26 cellular contexts compared by ENCODE assay signal in genomic region chr2:191516260-191516659, GRCh38.
"Had no signal": no experiment of that assay in that cellular context is flagged by ENCODE, and none has a peak within 500 bp of the region (broad histone marks: within the 10 kb centered on the region; RNA-seq: fewer than 3 reads in every experiment).

No MANE protein-coding gene starts in this region.

- ATAC-seq: activated CD4-positive, alpha-beta T cell treated with anti-CD3 and anti-CD28 coated beads for 36 hours; activated CD8-positive, alpha-beta memory T cell treated with anti-CD3 and anti-CD28 coated beads, Interleukin-2, amount 10 ng/mL, durations not matched to agents 7 days and 5 days; activated CD8-positive, alpha-beta T cell treated with anti-CD3 and anti-CD28 coated beads, Interleukin-2, amount 10 ng/mL, durations not matched to agents 7 days and 5 days; activated naive CD8-positive, alpha-beta T cell treated with anti-CD3 and anti-CD28 coated beads, Interleukin-2, amount 50 U/mL, for 24 hours; gastroesophageal sphincter; naive thymus-derived CD4-positive, alpha-beta T cell; pancreas; stimulated activated memory B cell treated with anti-CD40 and anti-IgM and Interleukin-4, amounts not matched to agents 10 μg/mL and 1 μg/mL and 100 μg/mL, for 72 hours; stimulated activated naive CD8-positive, alpha-beta T cell treated with anti-CD3 and anti-CD28 coated beads, Interleukin-15, amount 100 ng/mL, for 72 hours had no signal

- H3K4me1 ChIP-seq: pancreas, vagina had no signal

- H3K9me3 ChIP-seq: esophagus muscularis mucosa, gastroesophageal sphincter, pancreas, vagina had no signal

- H3K36me3 ChIP-seq: esophagus muscularis mucosa, gastroesophageal sphincter, pancreas, vagina had no signal

- H3K27ac ChIP-seq: esophagus muscularis mucosa, gastroesophageal sphincter, pancreas, vagina had no signal

- H3K27me3 ChIP-seq: esophagus muscularis mucosa, gastroesophageal sphincter, pancreas, vagina had no signal

- H3K4me3 ChIP-seq: esophagus muscularis mucosa, gastroesophageal sphincter, pancreas, vagina had no signal

- FAIRE-seq: bronchial epithelial cell, keratinocyte, pancreas had no signal

- DNase-seq: activated B cell treated with CpG ODN at 0.5 μM for 24 hours; activated CD4-positive, alpha-beta T cell treated with anti-CD3 and anti-CD28 coated beads for 36 hours; activated CD8-positive, alpha-beta memory T cell treated with anti-CD3 and anti-CD28 coated beads, Interleukin-2, amount 10 ng/mL, durations not matched to agents 7 days and 5 days; activated CD8-positive, alpha-beta T cell treated with anti-CD3 and anti-CD28 coated beads, Interleukin-2, amount 10 ng/mL, durations not matched to agents 7 days and 5 days; activated naive CD8-positive, alpha-beta T cell treated with anti-CD3 and anti-CD28 coated beads, Interleukin-2, amount 50 U/mL, for 24 hours; activated T-cell treated with anti-CD3 and anti-CD28 coated beads, Interleukin-2, amount 50 U/mL, for 48 hours; dermis blood vessel endothelial cell; effector CD4-positive, alpha-beta T cell; hippocampal formation; left cardiac atrium; mammary epithelial cell; naive thymus-derived CD4-positive, alpha-beta T cell; pancreas; right cardiac atrium; stimulated activated CD4-positive, alpha-beta T cell treated with anti-CD3 and anti-CD28 coated beads, Interleukin-12 subunit alpha, Interleukin-12 subunit beta, amount 100 ng/mL, for 4 hours; stimulated activated CD4-positive, alpha-beta T cell treated with anti-CD3 and anti-CD28 coated beads, Interleukin-4, amount 100 ng/mL, for 1 hour; stimulated activated CD8-positive, alpha-beta memory T cell treated with anti-CD3 and anti-CD28 coated beads, Interleukin-4, amount 100 ng/mL, for 48 hours; stimulated activated naive CD8-positive, alpha-beta T cell treated with anti-CD3 and anti-CD28 coated beads, Interleukin-15, amount 100 ng/mL, for 72 hours; substantia nigra; T-helper 1 cell had no signal
